In genomic region chr2:18061717-18062116, GRCh38 we compare ENCODE assay signal across 32 cellular contexts.
"Had no signal": no experiment of that assay in that cellular context is flagged by ENCODE, and none has a peak within 500 bp of the region (broad histone marks: within the 10 kb centered on the region; RNA-seq: fewer than 3 reads in every experiment).

No MANE protein-coding gene starts in this region.

- H3K4me1 Mint-ChIP-seq: naive B cell; naive thymus-derived CD8-positive, alpha-beta T cell; stimulated activated memory B cell treated with anti-CD40 and anti-IgM and Interleukin-4, amounts not matched to agents 10 μg/mL and 1 μg/mL and 100 μg/mL, for 72 hours had no signal

- H3K4me1 ChIP-seq: parathyroid adenoma, right lobe of liver, thyroid gland, uterus had no signal

- H3K9ac ChIP-seq: parathyroid adenoma had no signal

- H3K4me2 ChIP-seq: smooth muscle cell had no signal

- H3K27ac ChIP-seq: ovary, parathyroid adenoma, psoas muscle, right lobe of liver, sigmoid colon, skin epidermis, spleen, stomach, thoracic aorta, thyroid gland, tibial nerve, uterus had no signal

- H3K9me3 ChIP-seq: ovary, psoas muscle, right lobe of liver, sigmoid colon, spleen, stomach, thoracic aorta, thyroid gland, tibial nerve, upper lobe of left lung, uterus had no signal

- H3K27me3 Mint-ChIP-seq: natural killer cell treated with Interleukin-12 subunit alpha and Interleukin-12 subunit beta and Interleukin-15 and Interleukin-18, amount 100 ng/mL, for 72 hours had no signal

- H3K9me3 Mint-ChIP-seq: nephron progenitor cell; stimulated activated memory B cell treated with anti-CD40 and anti-IgM and Interleukin-4, amounts not matched to agents 10 μg/mL and 1 μg/mL and 100 μg/mL, for 72 hours had no signal

- H2AFZ ChIP-seq: parathyroid adenoma had no signal

- H3K27ac Mint-ChIP-seq: naive B cell; naive thymus-derived CD8-positive, alpha-beta T cell; natural killer cell treated with Interleukin-12 subunit alpha and Interleukin-12 subunit beta and Interleukin-15 and Interleukin-18, amount 100 ng/mL, for 72 hours; nephron progenitor cell; progenitor cell of endocrine pancreas; stimulated activated memory B cell treated with anti-CD40 and anti-IgM and Interleukin-4, amounts not matched to agents 10 μg/mL and 1 μg/mL and 100 μg/mL, for 72 hours; stimulated activated naive CD8-positive, alpha-beta T cell treated with anti-CD3 and anti-CD28 coated beads, Interleukin-15, Interleukin-2, amounts not matched to agents 100 ng/mL and 50 ng/mL, for 24 hours had no signal

- H3K4me3 ChIP-seq: ovary, psoas muscle, right lobe of liver, sigmoid colon, skin epidermis, smooth muscle cell, spleen, stomach, thoracic aorta, thyroid gland, tibial nerve, upper lobe of left lung, uterus had no signal

- ATAC-seq: naive thymus-derived CD8-positive, alpha-beta T cell; natural killer cell treated with Interleukin-12 subunit alpha and Interleukin-12 subunit beta and Interleukin-15 and Interleukin-18, amount 100 ng/mL, for 72 hours; psoas muscle; right lobe of liver; stimulated activated memory B cell treated with anti-CD40 and anti-IgM and Interleukin-4, amounts not matched to agents 10 μg/mL and 1 μg/mL and 100 μg/mL, for 72 hours had no signal

- H3K4me3 Mint-ChIP-seq: naive B cell; naive thymus-derived CD8-positive, alpha-beta T cell; natural killer cell treated with Interleukin-12 subunit alpha and Interleukin-12 subunit beta and Interleukin-15 and Interleukin-18, amount 100 ng/mL, for 72 hours; nephron progenitor cell; neural crest cell; stimulated activated memory B cell treated with anti-CD40 and anti-IgM and Interleukin-4, amounts not matched to agents 10 μg/mL and 1 μg/mL and 100 μg/mL, for 72 hours; stimulated activated naive CD8-positive, alpha-beta T cell treated with anti-CD3 and anti-CD28 coated beads, Interleukin-15, Interleukin-2, amounts not matched to agents 100 ng/mL and 50 ng/mL, for 24 hours had no signal

- DNase-seq: naive B cell; naive thymus-derived CD8-positive, alpha-beta T cell; nephron progenitor cell; occipital lobe; ovary; posterior cingulate gyrus; psoas muscle; right cardiac atrium; right lobe of liver; sigmoid colon; spleen; stimulated activated CD4-positive, alpha-beta T cell treated with anti-CD3 and anti-CD28 coated beads, Interleukin-12 subunit alpha, Interleukin-12 subunit beta, amount 100 ng/mL, for 4 hours; stimulated activated CD4-positive, alpha-beta T cell treated with anti-CD3 and anti-CD28 coated beads, Interleukin-1b, Interleukin-23, amount 100 ng/mL, for 48 hours; stimulated activated CD4-positive, alpha-beta T cell treated with anti-CD3 and anti-CD28 coated beads, Interleukin-4, amount 100 ng/mL, for 1 hour; stimulated activated CD4-positive, alpha-beta T cell treated with anti-CD3 and anti-CD28 coated beads, Interleukin-4, amount 100 ng/mL, for 4 hours; stimulated activated CD8-positive, alpha-beta memory T cell treated with anti-CD3 and anti-CD28 coated beads, Interleukin-4, amount 100 ng/mL, for 48 hours; stimulated activated naive CD4-positive, alpha-beta T cell; stomach; thyroid gland; trophoblast cell; upper lobe of left lung; uterus had no signal

- H3K36me3 Mint-ChIP-seq: naive B cell; naive thymus-derived CD8-positive, alpha-beta T cell; natural killer cell treated with Interleukin-12 subunit alpha and Interleukin-12 subunit beta and Interleukin-15 and Interleukin-18, amount 100 ng/mL, for 72 hours; stimulated activated memory B cell treated with anti-CD40 and anti-IgM and Interleukin-4, amounts not matched to agents 10 μg/mL and 1 μg/mL and 100 μg/mL, for 72 hours had no signal

- H3K36me3 ChIP-seq: ovary, right lobe of liver, sigmoid colon, spleen, stomach, thoracic aorta, thyroid gland, tibial nerve, upper lobe of left lung, uterus had no signal

- H3K79me2 ChIP-seq: parathyroid adenoma had no signal

- H3K27me3 ChIP-seq: ovary, right lobe of liver, sigmoid colon, stomach, thyroid gland, tibial nerve, upper lobe of left lung, uterus had no signal
